Comparison of ENCODE assay signal across 9 cellular contexts in genomic region chr18:21629089-21629832, GRCh38. TPM values are rescaled to one million over a fixed set of nuclear protein-coding genes. Genes with fewer than 3 reads are reported as not detected.
DNase-seq lines count a peak whose midpoint lies in the region; ATAC-seq, FAIRE-seq and TF ChIP-seq lines count a peak whose summit lies in the region.
"Had no signal": no experiment of that assay in that cellular context is flagged by ENCODE, and none has a peak within 500 bp of the region (broad histone marks: within the 10 kb centered on the region; RNA-seq: fewer than 3 reads in every experiment).

No MANE protein-coding gene starts in this region.

- WGBS in mammary epithelial cell (ENCODE audit: low coverage, missing lambda C conversion rate): 90% methylated on average over 9 of the region's 9 CpGs

- H4K20me1 ChIP-seq in mammary epithelial cell (ENCODE audit: insufficient read depth, low read length): no peaks in the 10 kb centered on the region

- in situ Hi-C loops in mammary epithelial cell (cut with MboI; ENCODE audit: low sequenced_read_pairs in 2 of 2): no loop called here

- TF ChIP-seq POLR2A in GM12891 (IDR thresholded peaks at IDR 0.05; ENCODE audit: low read depth, low read length) (no peak), uterus (IDR thresholded peaks at IDR 0.05) (no peak)

- peaks cover 59% of the 10 kb centered on the region for H3K79me2 ChIP-seq in mammary epithelial cell (ENCODE audit: insufficient read depth, low read length)

- H3K36me3 Mint-ChIP-seq in activated T-helper 1 cell treated with anti-CD3 and anti-CD28 coated beads, Interleukin-12 subunit alpha, Interleukin-12 subunit beta, Interleukin-2, Interleukin-4 antibody, amounts not matched to agents 30 ng/mL and 10 ng/mL and 1 ng/mL, durations not matched to agents 14 hours and 24 hours and 36 hours (ENCODE audit: low read depth): peaks cover 44% of the 10 kb centered on the region

- TF ChIP-seq CTCF in mammary epithelial cell (conservative IDR thresholded peaks at IDR 0.05 in 1 of 2, IDR thresholded peaks at IDR 0.05 in 1 of 2; ENCODE audit: extremely low read depth in 1 of 2, insufficient read depth in 1 of 2, low read depth in 1 of 2, low read length in 2 of 2) (no peak), upper lobe of right lung (IDR thresholded peaks at IDR 0.05) (no peak), uterus (IDR thresholded peaks at IDR 0.05) (no peak)

- H3K4me3 Mint-ChIP-seq in activated T-helper 1 cell treated with anti-CD3 and anti-CD28 coated beads, Interleukin-12 subunit alpha, Interleukin-12 subunit beta, Interleukin-2, Interleukin-4 antibody, amounts not matched to agents 30 ng/mL and 10 ng/mL and 1 ng/mL, durations not matched to agents 14 hours and 24 hours and 36 hours: no peak overlapping the region

- H3K4me3 ChIP-seq in mammary epithelial cell (replicated peaks in 1 of 3; ENCODE audit: insufficient read depth in 1 of 3, low read depth in 2 of 3, low read length in 3 of 3) (no peak overlapping the region), upper lobe of right lung (no peak overlapping the region), uterus (no peak overlapping the region)

- H3K9me3 ChIP-seq in mammary epithelial cell (replicated peaks; ENCODE audit: insufficient read depth, low read length) (no peaks in the 10 kb centered on the region), upper lobe of right lung (no peaks in the 10 kb centered on the region), uterus (no peaks in the 10 kb centered on the region)

- H3K27me3 ChIP-seq in mammary epithelial cell (ENCODE audit: insufficient read depth, low read length) (no peaks in the 10 kb centered on the region), upper lobe of right lung (no peaks in the 10 kb centered on the region), uterus (no peaks in the 10 kb centered on the region)

- peak; percentile 94 for FAIRE-seq in GM12891 (lab: Jason Lieb, UNC)

- peak overlapping the region; percentile 18 for H3K27ac Mint-ChIP-seq in activated T-helper 1 cell treated with anti-CD3 and anti-CD28 coated beads, Interleukin-12 subunit alpha, Interleukin-12 subunit beta, Interleukin-2, Interleukin-4 antibody, amounts not matched to agents 30 ng/mL and 10 ng/mL and 1 ng/mL, durations not matched to agents 14 hours and 24 hours and 36 hours

- no peaks in the 10 kb centered on the region for H3K4me1 ChIP-seq in mammary epithelial cell (ENCODE audit: insufficient read depth, low read length)
- H3K4me1 ChIP-seq in upper lobe of right lung: no peaks in the 10 kb centered on the region
- no peaks in the 10 kb centered on the region for H3K4me1 ChIP-seq in uterus

- no peak overlapping the region for H3K9ac ChIP-seq in mammary epithelial cell (ENCODE audit: insufficient read depth, low read length)

- no peaks in the 10 kb centered on the region for H3K9me3 Mint-ChIP-seq in activated T-helper 1 cell treated with anti-CD3 and anti-CD28 coated beads, Interleukin-12 subunit alpha, Interleukin-12 subunit beta, Interleukin-2, Interleukin-4 antibody, amounts not matched to agents 30 ng/mL and 10 ng/mL and 1 ng/mL, durations not matched to agents 14 hours and 24 hours and 36 hours

- dilution Hi-C loops in mammary epithelial cell (cut with HindIII; ENCODE audit: low sequenced_read_pairs): no loop called here

- CTCF ChIA-PET in mammary epithelial cell (lab: Charles Lee; ENCODE audit: low non-redundant PET): interaction anchor here (1.0 kb wide), 1 partner anchor 28 kb away, joined by 7 read pairs; no protein-coding TSS in a partner anchor

- peaks cover 18% of the 10 kb centered on the region for H3K4me1 Mint-ChIP-seq in activated T-helper 1 cell treated with anti-CD3 and anti-CD28 coated beads, Interleukin-12 subunit alpha, Interleukin-12 subunit beta, Interleukin-2, Interleukin-4 antibody, amounts not matched to agents 30 ng/mL and 10 ng/mL and 1 ng/mL, durations not matched to agents 14 hours and 24 hours and 36 hours (ENCODE audit: low read depth)

- intact Hi-C loops in activated T-helper 1 cell treated with anti-CD3 and anti-CD28 coated beads, Interleukin-12 subunit alpha, Interleukin-12 subunit beta, Interleukin-2, Interleukin-4 antibody, amounts not matched to agents 30 ng/mL and 10 ng/mL and 1 ng/mL, durations not matched to agents 14 hours and 24 hours and 36 hours (cut with micrococcal nuclease): no loop called here
- intact Hi-C loops in mammary epithelial cell (cut with micrococcal nuclease): no loop called here
- intact Hi-C loops in upper lobe of right lung (cut with DNase I): no loop called here
- intact Hi-C loops in uterus (cut with DNase I; ENCODE audit: low total_unique reads): no loop called here

- DNase-seq in GM12891 (ENCODE audit: insufficient read length, low spot score): no peak
- DNase-seq in activated T-helper 1 cell treated with anti-CD3 and anti-CD28 coated beads, Interleukin-12 subunit alpha, Interleukin-12 subunit beta, Interleukin-2, Interleukin-4 antibody, amounts not matched to agents 30 ng/mL and 10 ng/mL and 1 ng/mL, durations not matched to agents 14 hours and 24 hours and 36 hours (ENCODE audit: low spot score): no peak
- no peak for DNase-seq in mammary epithelial cell
- no peak for DNase-seq in upper lobe of right lung
- DNase-seq in uterus: no peak
- no peak for DNase-seq in activated gamma-delta T cell (lab: John Stamatoyannopoulos, UW)
- DNase-seq: DMS79 treated with DMSO at 0.1 percent for 48 hours had no signal

- no peak overlapping the region for H3K4me2 ChIP-seq in mammary epithelial cell (ENCODE audit: insufficient read depth, low read depth, low read length)

- H3K27ac ChIP-seq in mammary epithelial cell (ENCODE audit: insufficient read depth, low read depth, low read length) (no peak overlapping the region), upper lobe of right lung (no peak overlapping the region), uterus (no peak overlapping the region)

- H3K36me3 ChIP-seq in mammary epithelial cell (ENCODE audit: insufficient read depth, low read length): peaks cover 34% of the 10 kb centered on the region
- peaks cover 74% of the 10 kb centered on the region for H3K36me3 ChIP-seq in upper lobe of right lung
- no peaks in the 10 kb centered on the region for H3K36me3 ChIP-seq in uterus

- ATAC-seq in GM19438 (IDR thresholded peaks at IDR 0.05; ENCODE audit: low read depth, unreplicated experiment) (peak; percentile 83), HG03025 (IDR thresholded peaks at IDR 0.05; ENCODE audit: low FRiP score, unreplicated experiment) (peak; percentile 99), upper lobe of right lung (no peak)

- BruUV-seq in mammary epithelial cell (replicated peaks; lab: Mats Ljungman, UMichigan): no TSS peak

- H3K27me3 Mint-ChIP-seq in activated T-helper 1 cell treated with anti-CD3 and anti-CD28 coated beads, Interleukin-12 subunit alpha, Interleukin-12 subunit beta, Interleukin-2, Interleukin-4 antibody, amounts not matched to agents 30 ng/mL and 10 ng/mL and 1 ng/mL, durations not matched to agents 14 hours and 24 hours and 36 hours (ENCODE audit: insufficient read depth): no peaks in the 10 kb centered on the region

- no peak overlapping the region for H2AFZ ChIP-seq in mammary epithelial cell (ENCODE audit: low read depth, low read length)

TF ChIP-seq in GM12891, 5 proteins besides CTCF, POLR2A, EP300 and RAD21:
- TF ChIP-seq PAX5 (IDR thresholded peaks at IDR 0.05; ENCODE audit: insufficient read depth, low read length, severe bottlenecking) (no peak), SPI1 (IDR thresholded peaks at IDR 0.05; ENCODE audit: low read depth, low read length) (peak; percentile 43), POU2F2 (IDR thresholded peaks at IDR 0.05; ENCODE audit: low read depth, low read length) (peak; percentile 65; the same call in 1 of the 2 replicates), TAF1 (IDR thresholded peaks at IDR 0.05; ENCODE audit: low read depth, low read length) (no peak), POLR2AphosphoS5 (IDR thresholded peaks at IDR 0.05; ENCODE audit: low read depth, low read length) (peak; percentile 65)
TF ChIP-seq in GM12891: peak in this region for 3.

RNA-seq across cellular contexts. Expression of gene SNRPD1, which starts 17.1 kb away (rescaled TPM):
- polyA plus RNA-seq in GM12891 (2012; ENCODE audit: low read depth, missing spikeins): 112 TPM
- 170 and 173 TPM in 2 replicates for total RNA-seq in activated T-helper 1 cell treated with anti-CD3 and anti-CD28 coated beads, Interleukin-12 subunit alpha, Interleukin-12 subunit beta, Interleukin-2, Interleukin-4 antibody, amounts not matched to agents 30 ng/mL and 10 ng/mL and 1 ng/mL, durations not matched to agents 14 hours and 24 hours and 36 hours
- total RNA-seq in mammary epithelial cell: 10 to 100 TPM in 1 of 2 donors, 1 to 10 TPM in 1; 7.5 to 68.6 TPM
- 21.0 TPM for polyA plus RNA-seq in mammary epithelial cell
- 15.4 TPM for polyA minus RNA-seq in mammary epithelial cell
- 25.8 TPM for total RNA-seq in upper lobe of right lung
- total RNA-seq in uterus: 10 to 100 TPM in 2 of 4 donors, 1 to 10 TPM in 2; 6.1 to 35.8 (median 19.5) TPM

RNA-seq across cellular contexts. Expression of gene ESCO1, which starts 28.8 kb away (rescaled TPM):
- 7.5 TPM for polyA plus RNA-seq in GM12891 (2012; ENCODE audit: low read depth, missing spikeins)
- total RNA-seq in activated T-helper 1 cell treated with anti-CD3 and anti-CD28 coated beads, Interleukin-12 subunit alpha, Interleukin-12 subunit beta, Interleukin-2, Interleukin-4 antibody, amounts not matched to agents 30 ng/mL and 10 ng/mL and 1 ng/mL, durations not matched to agents 14 hours and 24 hours and 36 hours: 20.7 and 21.5 TPM in 2 replicates
- 10 to 100 TPM; 14.9 to 16.2 TPM for total RNA-seq in mammary epithelial cell
- 3.4 TPM for polyA plus RNA-seq in mammary epithelial cell
- 1.4 TPM for polyA minus RNA-seq in mammary epithelial cell
- total RNA-seq in upper lobe of right lung: 15.4 TPM
- 10 to 100 TPM; 13.3 to 35.7 (median 22.9) TPM for total RNA-seq in uterus
